In genomic region chr16:67897231-67897630, GRCh38 we compare ENCODE assay signal across 17 cellular contexts. TPM values are rescaled to one million over a fixed set of nuclear protein-coding genes. Genes with fewer than 3 reads are reported as not detected.
DNase-seq lines count a peak whose midpoint lies in the region; ATAC-seq and TF ChIP-seq lines count a peak whose summit lies in the region.
"Had no signal": no experiment of that assay in that cellular context is flagged by ENCODE, and none has a peak within 500 bp of the region (broad histone marks: within the 10 kb centered on the region; RNA-seq: fewer than 3 reads in every experiment).

No MANE protein-coding gene starts in this region.

- DNase-seq in central memory CD8-positive, alpha-beta T cell (ENCODE audit: low spot score in 2 of 2), result no peak
- DNase-seq in kidney glomerular epithelial cell (lab: John Stamatoyannopoulos, UW) (peak; percentile 2), activated gamma-delta T cell (lab: John Stamatoyannopoulos, UW) (no peak), HT-29 (ENCODE audit: low spot score) (no peak), CD1c-positive myeloid dendritic cell (ENCODE audit: extremely low spot score) (no peak)
- DNase-seq: activated CD8-positive, alpha-beta T cell treated with anti-CD3 and anti-CD28 coated beads for 36 hours; activated naive CD4-positive, alpha-beta T cell treated with Interleukin-2 at 50 U/mL for 16 hours; CD4-positive, CD25-positive, alpha-beta regulatory T cell; cortex of kidney; HCEC 1CT; NCI-H1417; NCI-H526 had no signal

- peaks cover 0 to 8% of the 10 kb centered on the region in 2 experiments; a peak in 2 of 3 replicates for H3K36me3 ChIP-seq in HEK293 (ENCODE audit: control insufficient read depth in 2 of 2, insufficient read depth in 1 of 2, low read length in 2 of 2)
- peaks cover 0 to 7% (median 2%) of the 10 kb centered on the region in 5 donors for H3K36me3 ChIP-seq in subcutaneous abdominal adipose tissue (ENCODE audit: control insufficient read depth in 5 of 5, insufficient read depth in 5 of 5, low read length in 5 of 5)

- no peaks in the 10 kb centered on the region for H3K9me3 ChIP-seq in HEK293 (ENCODE audit: control insufficient read depth, insufficient read depth, low read depth, low read length)
- no peaks in the 10 kb centered on the region for H3K9me3 ChIP-seq in subcutaneous abdominal adipose tissue (ENCODE audit: control insufficient read depth in 5 of 5, low read length in 5 of 5)

- no peak overlapping the region for H3K4me3 ChIP-seq in HEK293 (ENCODE audit: low read depth, low read length)
- H3K4me3 ChIP-seq in subcutaneous abdominal adipose tissue (ENCODE audit: low read depth in 1 of 5, low read length in 5 of 5), result no peak overlapping the region
- H3K4me3 ChIP-seq: lung had no signal

- H3K27ac Mint-ChIP-seq in central memory CD8-positive, alpha-beta T cell (ENCODE audit: low read depth), result peak overlapping the region; percentile 44
- H3K27ac Mint-ChIP-seq: activated CD8-positive, alpha-beta T cell treated with anti-CD3 and anti-CD28 coated beads for 36 hours; stimulated activated memory B cell treated with anti-CD40 and anti-IgM and Interleukin-4, amounts not matched to agents 10 μg/mL and 1 μg/mL and 100 μg/mL, for 72 hours had no signal

- CTCF ChIA-PET in HEK293 (lab: Yijun Ruan, JAX), result interaction anchor here (0.5 to 1.1 kb wide), 4 partner anchors 11 to 36 kb away, joined by 3 to 7 read pairs (median 3); partner anchors contain the start of gene NRN1L

- H3K4me3 Mint-ChIP-seq in central memory CD8-positive, alpha-beta T cell, result no peak overlapping the region
- H3K4me3 Mint-ChIP-seq: activated CD8-positive, alpha-beta T cell treated with anti-CD3 and anti-CD28 coated beads for 36 hours; stimulated activated memory B cell treated with anti-CD40 and anti-IgM and Interleukin-4, amounts not matched to agents 10 μg/mL and 1 μg/mL and 100 μg/mL, for 72 hours had no signal

- H3K4me1 ChIP-seq in HEK293 (ENCODE audit: control insufficient read depth, insufficient read depth, low read length) (peaks cover 4% of the 10 kb centered on the region), subcutaneous abdominal adipose tissue (ENCODE audit: control insufficient read depth in 5 of 5, insufficient read depth in 5 of 5, low read length in 5 of 5) (peaks cover 9 to 41% (median 37%) of the 10 kb centered on the region in 5 donors)

- H3K9ac ChIP-seq in subcutaneous abdominal adipose tissue (ENCODE audit: low read length in 5 of 5), result peak overlapping the region in 1 of 5 donors; percentile 33

- no peak for ATAC-seq in central memory CD8-positive, alpha-beta T cell (replicated peaks; ENCODE audit: extremely low read depth, poor library complexity, severe bottlenecking)
- ATAC-seq in GM19035 (IDR thresholded peaks at IDR 0.05; ENCODE audit: unreplicated experiment), result no peak
- ATAC-seq: activated CD8-positive, alpha-beta T cell treated with anti-CD3 and anti-CD28 coated beads for 36 hours; stimulated activated memory B cell treated with anti-CD40 and anti-IgM and Interleukin-4, amounts not matched to agents 10 μg/mL and 1 μg/mL and 100 μg/mL, for 72 hours had no signal

- POLR2A ChIA-PET in HEK293 (lab: Yijun Ruan, JAX), result no interaction called here

- TF ChIP-seq CTCF in HEK293 (tag by site-specific recombination; IDR thresholded peaks at IDR 0.05), result no peak

- no peaks in the 10 kb centered on the region for H3K9me3 Mint-ChIP-seq in central memory CD8-positive, alpha-beta T cell
- H3K9me3 Mint-ChIP-seq: activated CD8-positive, alpha-beta T cell treated with anti-CD3 and anti-CD28 coated beads for 36 hours; CD4-positive, CD25-positive, alpha-beta regulatory T cell; stimulated activated memory B cell treated with anti-CD40 and anti-IgM and Interleukin-4, amounts not matched to agents 10 μg/mL and 1 μg/mL and 100 μg/mL, for 72 hours had no signal

- H3K27me3 ChIP-seq in subcutaneous abdominal adipose tissue (ENCODE audit: control insufficient read depth in 5 of 5, insufficient read depth in 4 of 5, low read length in 5 of 5), result no peaks in the 10 kb centered on the region

- peaks cover 40% of the 10 kb centered on the region for H3K4me1 Mint-ChIP-seq in central memory CD8-positive, alpha-beta T cell

- peaks cover 15% of the 10 kb centered on the region for H3K36me3 Mint-ChIP-seq in central memory CD8-positive, alpha-beta T cell (ENCODE audit: insufficient read depth)
- H3K36me3 Mint-ChIP-seq: stimulated activated memory B cell treated with anti-CD40 and anti-IgM and Interleukin-4, amounts not matched to agents 10 μg/mL and 1 μg/mL and 100 μg/mL, for 72 hours had no signal

- no peaks in the 10 kb centered on the region for H3K27me3 Mint-ChIP-seq in central memory CD8-positive, alpha-beta T cell
- H3K27me3 Mint-ChIP-seq: activated CD8-positive, alpha-beta T cell treated with anti-CD3 and anti-CD28 coated beads for 36 hours; CD4-positive, CD25-positive, alpha-beta regulatory T cell; stimulated activated memory B cell treated with anti-CD40 and anti-IgM and Interleukin-4, amounts not matched to agents 10 μg/mL and 1 μg/mL and 100 μg/mL, for 72 hours had no signal

- H3K27ac ChIP-seq in HEK293 (ENCODE audit: extremely low read depth, low read depth, low read length) (no peak overlapping the region), subcutaneous abdominal adipose tissue (ENCODE audit: low read depth, low read length) (peak overlapping the region; percentile 31)

TF ChIP-seq in HEK293, 187 proteins besides CTCF, POLR2A, EP300 and RAD21:
- TF ChIP-seq PRDM1 (tag by site-specific recombination; IDR thresholded peaks at IDR 0.05) (peak; percentile 66), ZNF248 (tag by site-specific recombination; IDR thresholded peaks at IDR 0.05) (no peak), PRDM10 (tag by site-specific recombination; IDR thresholded peaks at IDR 0.05) (peak; percentile 55; the same call in 1 of the 2 replicates)
TF ChIP-seq in HEK293: peak in this region for 2.

RNA-seq across cellular contexts. Expression of gene PSKH1, which starts 4.2 kb away (rescaled TPM):
- total RNA-seq in HT-29 (2014; rRNA removed; shearing (Covaris generic)), result 11.5 and 15.1 TPM in 2 replicates

RNA-seq across cellular contexts. Expression of gene NRN1L, which starts 12.5 kb away (rescaled TPM):
- total RNA-seq in HT-29 (2014; rRNA removed; shearing (Covaris generic)), result 0.64 and 2.5 TPM in 2 replicates

RNA-seq across cellular contexts. Expression of gene EDC4, which starts 24.4 kb away (rescaled TPM):
- total RNA-seq in HT-29 (2014; rRNA removed; shearing (Covaris generic)), result 107 and 121 TPM in 2 replicates

RNA-seq across cellular contexts. Expression of gene CTRL, which starts 34.4 kb away (rescaled TPM):
- 2.2 and 3.5 TPM in 2 replicates for total RNA-seq in HT-29 (2014; rRNA removed; shearing (Covaris generic))

RNA-seq across cellular contexts. Expression of gene PSMB10, which starts 39.4 kb away (rescaled TPM):
- 173 and 191 TPM in 2 replicates for total RNA-seq in HT-29 (2014; rRNA removed; shearing (Covaris generic))
